18 cellular contexts compared by ENCODE assay signal in the genomic region with DNA sequence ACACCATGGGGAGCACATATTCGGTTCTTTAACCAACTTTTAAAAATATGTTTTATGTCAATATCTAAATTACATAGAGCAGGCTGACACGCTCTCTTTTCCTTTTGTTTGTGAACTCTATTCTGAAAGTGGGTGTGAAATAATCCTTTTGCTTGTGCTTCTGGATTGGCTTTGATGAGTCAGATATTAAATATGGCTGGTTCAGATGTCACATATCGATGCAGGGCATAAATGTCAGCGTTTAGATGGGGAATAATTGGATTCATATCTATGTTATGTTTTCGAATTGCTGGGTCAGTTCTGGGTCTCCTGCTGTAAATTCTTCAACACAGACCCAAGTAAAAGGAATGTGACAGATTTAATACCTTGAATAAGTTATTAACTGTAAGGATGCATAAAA.
A peak's percentile ranks its signal among the peaks of the same experiment; 100 is the strongest.
DNase-seq lines count a peak whose midpoint lies in the region; ATAC-seq, FAIRE-seq and TF ChIP-seq lines count a peak whose summit lies in the region.
"Had no signal": no experiment of that assay in that cellular context is flagged by ENCODE, and none has a peak within 500 bp of the region (broad histone marks: within the 10 kb centered on the region; RNA-seq: fewer than 3 reads in every experiment).

No MANE protein-coding gene starts in this region.

- H3K4me1 Mint-ChIP-seq in osteocyte (ENCODE audit: unreplicated experiment), result peaks cover 21% of the 10 kb centered on the region
- no peaks in the 10 kb centered on the region for H3K4me1 Mint-ChIP-seq in activated CD8-positive, alpha-beta T cell treated with anti-CD3 and anti-CD28 coated beads, Interleukin-2, amount 10 ng/mL, durations not matched to agents 7 days and 5 days (ENCODE audit: low read depth)
- H3K4me1 Mint-ChIP-seq: H9 had no signal

- no peaks in the 10 kb centered on the region for H3K27me3 Mint-ChIP-seq in osteocyte (ENCODE audit: unreplicated experiment)
- no peaks in the 10 kb centered on the region for H3K27me3 Mint-ChIP-seq in activated CD8-positive, alpha-beta T cell treated with anti-CD3 and anti-CD28 coated beads, Interleukin-2, amount 10 ng/mL, durations not matched to agents 7 days and 5 days (ENCODE audit: low read depth)

- intact Hi-C loops in endothelial cell of umbilical vein (cut with micrococcal nuclease) (no loop called here), tibial artery (cut with DNase I; ENCODE audit: low total_unique reads) (no loop called here)

- dilution Hi-C loops in endothelial cell of umbilical vein (cut with MboI; ENCODE audit: extremely low pct_ligation_motif_present, low sequenced_read_pairs), result no loop called here

- CTCF ChIA-PET in endothelial cell of umbilical vein (lab: Charles Lee), result no interaction called here
- CTCF ChIA-PET in activated CD8-positive, alpha-beta T cell treated with anti-CD3 and anti-CD28 coated beads, Interleukin-2, amount 10 ng/mL, durations not matched to agents 7 days and 5 days (lab: Charles Lee), result no interaction called here

- H4K20me1 ChIP-seq in endothelial cell of umbilical vein (replicated peaks; ENCODE audit: control insufficient read depth, extremely low read depth, insufficient read depth, low read length), result no peaks in the 10 kb centered on the region

- peak; percentile 7 for DNase-seq in ELR (ENCODE audit: low read depth)
- peak; percentile 10 for DNase-seq in LHCN-M2 (ENCODE audit: low read depth)
- peak; percentile 40 for DNase-seq in endothelial cell of umbilical vein (ENCODE audit: low read depth, low spot score)
- no peak for DNase-seq in osteocyte (ENCODE audit: extremely low spot score, unreplicated experiment)
- DNase-seq in tibial artery, result no peak
- no peak for DNase-seq in NCI-H187 (lab: John Stamatoyannopoulos, UW)
- no peak for DNase-seq in activated CD8-positive, alpha-beta T cell treated with anti-CD3 and anti-CD28 coated beads, Interleukin-2, amount 10 ng/mL, durations not matched to agents 7 days and 5 days
- DNase-seq: COR-L47, H9, NCI-H1048, NCI-H1694, NCI-H2107, NCI-H2227 treated with DMSO at 0.1 percent for 48 hours, NCI-H524, Peyer's patch, SHP77 had no signal

- no peak overlapping the region for H3K4me2 ChIP-seq in endothelial cell of umbilical vein (ENCODE audit: insufficient read depth, low read length)

- H3K9ac ChIP-seq in endothelial cell of umbilical vein (replicated peaks; ENCODE audit: extremely low read depth, insufficient read depth, low read length), result no peak overlapping the region

- peak overlapping the region; percentile 78 for H2AFZ ChIP-seq in endothelial cell of umbilical vein (ENCODE audit: low read depth, low read length)

- no peak for TF ChIP-seq POLR2A in endothelial cell of umbilical vein (IDR thresholded peaks at IDR 0.05; ENCODE audit: low read depth, low read length)

- no peak for ATAC-seq in activated CD8-positive, alpha-beta T cell treated with anti-CD3 and anti-CD28 coated beads, Interleukin-2, amount 10 ng/mL, durations not matched to agents 7 days and 5 days
- ATAC-seq: K562 had no signal

- H3K4me1 ChIP-seq in endothelial cell of umbilical vein (ENCODE audit: control insufficient read depth, extremely low read depth, insufficient read depth, low read length) (no peaks in the 10 kb centered on the region), tibial artery (peaks cover 0 to 22% (median 0%) of the 10 kb centered on the region in 4 donors)
- H3K4me1 ChIP-seq: Peyer's patch had no signal

- H3K4me3 Mint-ChIP-seq in osteocyte (ENCODE audit: unreplicated experiment), result peak overlapping the region; percentile 20
- no peak overlapping the region for H3K4me3 Mint-ChIP-seq in activated CD8-positive, alpha-beta T cell treated with anti-CD3 and anti-CD28 coated beads, Interleukin-2, amount 10 ng/mL, durations not matched to agents 7 days and 5 days
- H3K4me3 Mint-ChIP-seq: H9 had no signal

- H3K9me3 Mint-ChIP-seq in osteocyte (ENCODE audit: unreplicated experiment), result no peaks in the 10 kb centered on the region
- H3K9me3 Mint-ChIP-seq in activated CD8-positive, alpha-beta T cell treated with anti-CD3 and anti-CD28 coated beads, Interleukin-2, amount 10 ng/mL, durations not matched to agents 7 days and 5 days (ENCODE audit: insufficient read depth), result no peaks in the 10 kb centered on the region
- H3K9me3 Mint-ChIP-seq: H9 had no signal

- POLR2A ChIA-PET in endothelial cell of umbilical vein (lab: Charles Lee), result no interaction called here
- POLR2A ChIA-PET in activated CD8-positive, alpha-beta T cell treated with anti-CD3 and anti-CD28 coated beads, Interleukin-2, amount 10 ng/mL, durations not matched to agents 7 days and 5 days (lab: Charles Lee), result no interaction called here

- no peaks in the 10 kb centered on the region for H3K36me3 Mint-ChIP-seq in osteocyte (ENCODE audit: unreplicated experiment)
- H3K36me3 Mint-ChIP-seq in activated CD8-positive, alpha-beta T cell treated with anti-CD3 and anti-CD28 coated beads, Interleukin-2, amount 10 ng/mL, durations not matched to agents 7 days and 5 days (ENCODE audit: low read depth), result no peaks in the 10 kb centered on the region

- H3K9me3 ChIP-seq in endothelial cell of umbilical vein (replicated peaks; ENCODE audit: control insufficient read depth, insufficient read depth, low read length) (no peaks in the 10 kb centered on the region), tibial artery (no peaks in the 10 kb centered on the region)
- H3K9me3 ChIP-seq: Peyer's patch had no signal

- H3K79me2 ChIP-seq in endothelial cell of umbilical vein (ENCODE audit: control insufficient read depth, insufficient read depth, low read length), result no peaks in the 10 kb centered on the region

- H3K27me3 ChIP-seq in endothelial cell of umbilical vein (ENCODE audit: control insufficient read depth in 2 of 2, insufficient read depth in 2 of 2, low read length in 2 of 2), result no peaks in the 10 kb centered on the region
- no peaks in the 10 kb centered on the region for H3K27me3 ChIP-seq in tibial artery
- H3K27me3 ChIP-seq: Peyer's patch had no signal

- TF ChIP-seq CTCF in endothelial cell of umbilical vein (IDR thresholded peaks at IDR 0.05; ENCODE audit: extremely low read depth in 1 of 2, insufficient read depth in 1 of 2, low read depth in 1 of 2, low read length in 2 of 2) (no peak), osteocyte (IDR thresholded peaks at IDR 0.05) (no peak), tibial artery (IDR thresholded peaks at IDR 0.05) (no peak)

- peak; percentile 58 for FAIRE-seq in endothelial cell of umbilical vein (lab: Jason Lieb, UNC)
- FAIRE-seq: K562 had no signal

- H3K36me3 ChIP-seq in endothelial cell of umbilical vein (ENCODE audit: control insufficient read depth in 2 of 2, extremely low read depth in 1 of 2, insufficient read depth in 2 of 2, low read length in 2 of 2) (no peaks in the 10 kb centered on the region), tibial artery (no peaks in the 10 kb centered on the region)
- H3K36me3 ChIP-seq: Peyer's patch had no signal

- H3K27ac ChIP-seq in endothelial cell of umbilical vein (ENCODE audit: insufficient read depth, low read depth, low read length), result no peak overlapping the region
- no peak overlapping the region for H3K27ac ChIP-seq in tibial artery
- H3K27ac ChIP-seq: C4-2B, Peyer's patch had no signal

- no TSS peak for BruUV-seq in endothelial cell of umbilical vein (replicated peaks; lab: Mats Ljungman, UMichigan)

- H3K4me3 ChIP-seq in endothelial cell of umbilical vein (replicated peaks in 1 of 3; ENCODE audit: insufficient read depth in 1 of 3, low read depth in 1 of 3, low read length in 3 of 3) (no peak overlapping the region), tibial artery (no peak overlapping the region)
- H3K4me3 ChIP-seq: K562, Peyer's patch had no signal

- no peaks in the 10 kb centered on the region for H3K9me1 ChIP-seq in endothelial cell of umbilical vein (replicated peaks; ENCODE audit: control insufficient read depth, extremely low read depth, insufficient read depth, low read length)

- peak overlapping the region; percentile 3 for H3K27ac Mint-ChIP-seq in osteocyte (ENCODE audit: unreplicated experiment)
- H3K27ac Mint-ChIP-seq in activated CD8-positive, alpha-beta T cell treated with anti-CD3 and anti-CD28 coated beads, Interleukin-2, amount 10 ng/mL, durations not matched to agents 7 days and 5 days, result no peak overlapping the region
- H3K27ac Mint-ChIP-seq: H9 had no signal

TF ChIP-seq in endothelial cell of umbilical vein, 7 proteins besides CTCF, POLR2A, EP300 and RAD21:
- no peak for TF ChIP-seq JUN (IDR thresholded peaks at IDR 0.05; ENCODE audit: borderline replicate concordance, insufficient read depth, insufficient read length, low read depth)
- no peak for TF ChIP-seq GATA2 (IDR thresholded peaks at IDR 0.05; ENCODE audit: insufficient read depth, insufficient read length, low read depth, low read length)
- TF ChIP-seq, protein P1, sequence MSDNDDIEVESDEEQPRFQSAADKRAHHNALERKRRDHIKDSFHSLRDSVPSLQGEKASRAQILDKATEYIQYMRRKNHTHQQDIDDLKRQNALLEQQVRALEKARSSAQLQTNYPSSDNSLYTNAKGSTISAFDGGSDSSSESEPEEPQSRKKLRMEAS (IDR thresholded peaks at IDR 0.05; ENCODE audit: insufficient read depth, insufficient read length), result no peak
- peak; percentile 29 for TF ChIP-seq FOS (IDR thresholded peaks at IDR 0.05; ENCODE audit: borderline replicate concordance, insufficient read depth, low read length)
- TF ChIP-seq MYC (IDR thresholded peaks at IDR 0.05; ENCODE audit: low read depth, low read length), result no peak
- no peak for TF ChIP-seq POLR2AphosphoS5 (IDR thresholded peaks at IDR 0.05; ENCODE audit: insufficient read depth, low read depth, low read length)
TF ChIP-seq in endothelial cell of umbilical vein: peak in this region for 1.

Comparison
In these comparisons a context has a peak if more than half of its experiments do, and no peak if none do; other contexts are left out.
1. DNase-seq: peak in ELR (single experiment), LHCN-M2 (single experiment) and endothelial cell of umbilical vein (single experiment); none in osteocyte (single experiment), tibial artery (0 of 2), NCI-H187 (0 of 2) and activated CD8-positive, alpha-beta T cell treated with anti-CD3 and anti-CD28 coated beads, Interleukin-2, amount 10 ng/mL, durations not matched to agents 7 days and 5 days (single experiment).